ENCODE assay signal across 18 cellular contexts in the genomic region with DNA sequence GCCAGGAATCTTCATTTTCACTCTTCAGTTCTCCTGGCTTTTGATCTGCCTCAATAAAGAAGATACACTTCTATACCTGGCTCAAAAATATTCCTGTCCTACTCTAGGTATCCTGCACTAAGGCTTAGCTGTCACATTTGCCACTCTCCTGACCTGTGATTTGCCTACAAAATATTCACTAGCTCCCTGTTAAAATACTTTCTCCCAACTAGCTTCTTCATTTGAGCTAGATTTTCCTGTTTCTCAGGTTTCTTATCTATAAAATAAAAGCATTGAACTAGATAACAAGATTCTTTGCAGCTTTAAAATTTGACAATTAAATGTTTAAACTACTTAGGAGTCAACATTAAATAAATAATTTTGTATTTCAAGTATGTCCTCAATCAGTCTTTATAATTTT. TPM values are rescaled to one million over a fixed set of nuclear protein-coding genes. Genes with fewer than 3 reads are reported as not detected.
A peak's percentile ranks its signal among the peaks of the same experiment; 100 is the strongest.
DNase-seq lines count a peak whose midpoint lies in the region; ATAC-seq, FAIRE-seq and TF ChIP-seq lines count a peak whose summit lies in the region.
"Had no signal": no experiment of that assay in that cellular context is flagged by ENCODE, and none has a peak within 500 bp of the region (broad histone marks: within the 10 kb centered on the region; RNA-seq: fewer than 3 reads in every experiment).

No MANE protein-coding gene starts in this region.

- ATAC-seq in T-helper 17 cell, result no peak
- ATAC-seq: CD8-positive, alpha-beta T cell; GM12878 had no signal

- no peak overlapping the region for H3K4me2 ChIP-seq in OCI-LY7 (ENCODE audit: low read length)
- peak overlapping the region; percentile 16 for H3K4me2 ChIP-seq in parathyroid adenoma (ENCODE audit: low read length)
- H3K4me2 ChIP-seq: BLaER1 had no signal

- H3K27ac Mint-ChIP-seq in T-helper 17 cell (peak overlapping the region; percentile 66), CD14-positive monocyte (no peak overlapping the region)
- H3K27ac Mint-ChIP-seq in activated T-cell treated with anti-CD3 and anti-CD28 coated beads, Interleukin-2, amount 50 U/mL, for 24 hours, result no peak overlapping the region
- H3K27ac Mint-ChIP-seq: CD8-positive, alpha-beta T cell had no signal

- H3K4me1 Mint-ChIP-seq in T-helper 17 cell, result peaks cover 11% of the 10 kb centered on the region
- peaks cover 9% of the 10 kb centered on the region for H3K4me1 Mint-ChIP-seq in activated T-cell treated with anti-CD3 and anti-CD28 coated beads, Interleukin-2, amount 50 U/mL, for 24 hours (ENCODE audit: low read depth)
- no peaks in the 10 kb centered on the region for H3K4me1 Mint-ChIP-seq in CD14-positive monocyte

- H3K9ac ChIP-seq in parathyroid adenoma, result no peak overlapping the region
- H3K9ac ChIP-seq: BLaER1 had no signal

- H3K27me3 Mint-ChIP-seq in T-helper 17 cell, result no peaks in the 10 kb centered on the region
- no peaks in the 10 kb centered on the region for H3K27me3 Mint-ChIP-seq in activated T-cell treated with anti-CD3 and anti-CD28 coated beads, Interleukin-2, amount 50 U/mL, for 24 hours
- no peaks in the 10 kb centered on the region for H3K27me3 Mint-ChIP-seq in CD14-positive monocyte (ENCODE audit: low read depth in 3 of 3)

- TF ChIP-seq CTCF in OCI-LY7 (conservative IDR thresholded peaks at IDR 0.05; ENCODE audit: low read length) (no peak), parathyroid adenoma (IDR thresholded peaks at IDR 0.05) (no peak), CD14-positive monocyte (IDR thresholded peaks at IDR 0.05) (no peak)

- CTCF ChIA-PET in OCI-LY7 (lab: Charles Lee; ENCODE audit: unreplicated experiment), result no interaction called here

- H3K36me3 Mint-ChIP-seq in T-helper 17 cell (ENCODE audit: low read depth) (no peaks in the 10 kb centered on the region), CD14-positive monocyte (peaks cover 27 to 37% of the 10 kb centered on the region in 2 donors)
- peaks cover 56% of the 10 kb centered on the region for H3K36me3 Mint-ChIP-seq in activated T-cell treated with anti-CD3 and anti-CD28 coated beads, Interleukin-2, amount 50 U/mL, for 24 hours (ENCODE audit: low read depth)

- H3K4me3 ChIP-seq in OCI-LY7 (ENCODE audit: low read depth, low read length, poor library complexity, severe bottlenecking) (no peak overlapping the region), parathyroid adenoma (ENCODE audit: low read depth, low read length) (no peak overlapping the region)
- H3K4me3 ChIP-seq: BLaER1, GM12878 had no signal

- peak overlapping the region; percentile 26 for H3K27ac ChIP-seq in OCI-LY7 (ENCODE audit: low read depth, low read length, poor library complexity, severe bottlenecking)
- H3K27ac ChIP-seq in parathyroid adenoma, result no peak overlapping the region
- H3K27ac ChIP-seq: BLaER1 had no signal

- FAIRE-seq in G401.6 (lab: Jason Lieb, UNC), result peak; percentile 13
- FAIRE-seq: GM12878, H1, HTR-8/SVneo had no signal

- POLR2A ChIA-PET in OCI-LY7 (lab: Charles Lee), result interaction anchor here (0.8 to 7.0 kb wide), 6 partner anchors 8 to 52 kb away, joined by 3 to 63 read pairs (median 4); no protein-coding TSS in a partner anchor

- H3K27me3 ChIP-seq in parathyroid adenoma (ENCODE audit: control insufficient read depth, insufficient read depth, low read length), result no peaks in the 10 kb centered on the region
- H3K27me3 ChIP-seq: BLaER1 had no signal

- H2AFZ ChIP-seq in OCI-LY7 (ENCODE audit: low read length) (no peak overlapping the region), parathyroid adenoma (no peak overlapping the region)

- H3K79me2 ChIP-seq in OCI-LY7 (ENCODE audit: insufficient read depth, low read depth, low read length) (peaks cover 48% of the 10 kb centered on the region; the same call in 1 of the 2 replicates), parathyroid adenoma (no peaks in the 10 kb centered on the region)

- H4K20me1 ChIP-seq in OCI-LY7 (ENCODE audit: insufficient read depth, low read length), result no peaks in the 10 kb centered on the region

- H3K4me1 ChIP-seq in OCI-LY7 (ENCODE audit: insufficient read depth, low read length, poor library complexity, severe bottlenecking) (peaks cover 55% of the 10 kb centered on the region), parathyroid adenoma (no peaks in the 10 kb centered on the region)
- H3K4me1 ChIP-seq: BLaER1 had no signal

- peaks cover 56% of the 10 kb centered on the region for H3K36me3 ChIP-seq in OCI-LY7 (ENCODE audit: insufficient read depth, low read length)
- no peaks in the 10 kb centered on the region for H3K36me3 ChIP-seq in parathyroid adenoma (ENCODE audit: control insufficient read depth, insufficient read depth, low read length)

- no TSS peak for BruUV-seq in OCI-LY7 (replicated peaks; lab: Mats Ljungman, UMichigan)

- no peaks in the 10 kb centered on the region for H3K9me3 Mint-ChIP-seq in activated T-cell treated with anti-CD3 and anti-CD28 coated beads, Interleukin-2, amount 50 U/mL, for 24 hours
- no peaks in the 10 kb centered on the region for H3K9me3 Mint-ChIP-seq in CD14-positive monocyte
- H3K9me3 Mint-ChIP-seq: CD8-positive, alpha-beta T cell; H9 had no signal

- H3K9me2 ChIP-seq in OCI-LY7 (ENCODE audit: insufficient read depth, low read length), result no peaks in the 10 kb centered on the region

- DNase-seq in OCI-LY7 (ENCODE audit: low spot score) (no peak), T-helper 17 cell (no peak), NCI-H446 (lab: John Stamatoyannopoulos, UW) (no peak), DMS53 (lab: John Stamatoyannopoulos, UW) (no peak), CD14-positive monocyte (ENCODE audit: low spot score) (no peak)
- no peak for DNase-seq in activated T-cell treated with anti-CD3 and anti-CD28 coated beads, Interleukin-2, amount 50 U/mL, for 24 hours
- DNase-seq: 8988T; Calu3; CD8-positive, alpha-beta T cell; DMS 273 treated with DMSO at 0.1 percent for 48 hours; H9; IMR-90 had no signal

- H3K4me3 Mint-ChIP-seq in T-helper 17 cell, result no peak overlapping the region
- no peak overlapping the region for H3K4me3 Mint-ChIP-seq in activated T-cell treated with anti-CD3 and anti-CD28 coated beads, Interleukin-2, amount 50 U/mL, for 24 hours
- H3K4me3 Mint-ChIP-seq in CD14-positive monocyte, result no peak overlapping the region
- H3K4me3 Mint-ChIP-seq: CD8-positive, alpha-beta T cell; H9 had no signal

- H3K9me3 ChIP-seq in OCI-LY7 (ENCODE audit: low read length), result no peaks in the 10 kb centered on the region
- no peaks in the 10 kb centered on the region for H3K9me3 ChIP-seq in T-helper 17 cell (ENCODE audit: control insufficient read depth, low read length, poor library complexity, severe bottlenecking)
- H3K9me3 ChIP-seq in parathyroid adenoma (ENCODE audit: control insufficient read depth, low read length), result no peaks in the 10 kb centered on the region
- H3K9me3 ChIP-seq: BLaER1 had no signal

- intact Hi-C loops in OCI-LY7 (cut with micrococcal nuclease; ENCODE audit: unreplicated experiment), result no loop called here
- intact Hi-C loops in CD14-positive monocyte (cut with micrococcal nuclease), result no loop called here

RNA-seq across cellular contexts. Expression of gene CHIC2, which starts 53.2 kb away (rescaled TPM):
- 38.6 and 45.0 TPM in 2 replicates for total RNA-seq in OCI-LY7 (2014; rRNA removed; shearing (Covaris generic))
- total RNA-seq in OCI-LY7 (2022) (28.9 and 30.4 TPM in 2 replicates), T-helper 17 cell (10 to 100 TPM; 43.0 to 70.1 TPM)
- 10 to 100 TPM; 73.4 to 83.3 TPM for polyA plus RNA-seq in CD14-positive monocyte
